ENCODE assay signal across 8 cellular contexts in genomic region chr19:18496167-18496979, GRCh38. TPM values are rescaled to one million over a fixed set of nuclear protein-coding genes. Genes with fewer than 3 reads are reported as not detected.
DNase-seq lines count a peak whose midpoint lies in the region; ATAC-seq, FAIRE-seq and TF ChIP-seq lines count a peak whose summit lies in the region.

No MANE protein-coding gene starts in this region.

- TF ChIP-seq CTCF in HCT116 (IDR thresholded peaks at IDR 0.05 in 2 of 3, conservative IDR thresholded peaks at IDR 0.05 in 1 of 3; ENCODE audit: borderline replicate concordance in 1 of 3, insufficient read depth in 1 of 3, low read depth in 2 of 3, low read length in 2 of 3) (no peak), astrocyte (IDR thresholded peaks at IDR 0.05; ENCODE audit: insufficient read depth, low read depth, low read length) (no peak)

- no peak for TF ChIP-seq POLR2A in HCT116 (IDR thresholded peaks at IDR 0.05; ENCODE audit: borderline replicate concordance, extremely low read depth, insufficient read depth, insufficient read length)

- H3K9ac ChIP-seq in HCT116 (ENCODE audit: low read length) (no peak overlapping the region), astrocyte (ENCODE audit: low read length) (no peak overlapping the region), mucosa of stomach (ENCODE audit: low read length) (peak overlapping the region; percentile 1)

- H3K4me2 ChIP-seq in HCT116 (ENCODE audit: low read length) (0 out of 2 replicates have a peak overlapping the region, but pooled peaks have one; percentile 10), astrocyte (ENCODE audit: low read length) (peak overlapping the region; percentile 12)

- H3K4me3 Mint-ChIP-seq in astrocyte (ENCODE audit: unreplicated experiment), result peak overlapping the region; percentile 54

- POLR2A ChIA-PET in HCT116 (lab: Charles Lee), result no interaction called here

- H3K27ac Mint-ChIP-seq in astrocyte (ENCODE audit: unreplicated experiment), result peak overlapping the region; percentile 78

- no peaks in the 10 kb centered on the region for H4K20me1 ChIP-seq in HCT116 (ENCODE audit: insufficient read depth)
- H4K20me1 ChIP-seq in astrocyte (ENCODE audit: insufficient read depth, low read length), result peaks cover 100% of the 10 kb centered on the region

- no peaks in the 10 kb centered on the region for H3K36me3 ChIP-seq in HCT116 (ENCODE audit: control insufficient read depth in 1 of 2, insufficient read depth in 2 of 2, low read length in 2 of 2)
- no peaks in the 10 kb centered on the region for H3K36me3 ChIP-seq in astrocyte (ENCODE audit: insufficient read depth, low read length)
- no peaks in the 10 kb centered on the region for H3K36me3 ChIP-seq in mucosa of stomach (ENCODE audit: control insufficient read depth, insufficient read depth, low read length)

- no peak for TF ChIP-seq RAD21 in HCT116 (IDR thresholded peaks at IDR 0.05; ENCODE audit: low read depth)

- no peaks in the 10 kb centered on the region for H3K36me3 Mint-ChIP-seq in astrocyte (ENCODE audit: low read depth, unreplicated experiment)

- no TSS peak for BruUV-seq in HCT116 (replicated peaks; lab: Mats Ljungman, UMichigan)

- no peaks in the 10 kb centered on the region for H3K27me3 Mint-ChIP-seq in astrocyte (ENCODE audit: low read depth, unreplicated experiment)

- CTCF ChIA-PET in HCT116 (lab: Charles Lee), result interaction anchor here (1.0 kb wide), 1 partner anchor 11 kb away, joined by 4 read pairs; no protein-coding TSS in a partner anchor

- no peaks in the 10 kb centered on the region for H3K9me3 Mint-ChIP-seq in astrocyte (ENCODE audit: unreplicated experiment)

- H3K9me2 ChIP-seq in HCT116 (ENCODE audit: insufficient read depth), result no peaks in the 10 kb centered on the region

- H3K4me3 ChIP-seq in HCT116 (replicated peaks in 1 of 2; ENCODE audit: low read depth in 1 of 2, low read length in 2 of 2) (no peak overlapping the region), astrocyte (ENCODE audit: insufficient read depth, low read depth, low read length) (no peak overlapping the region), mucosa of stomach (ENCODE audit: low read length) (no peak overlapping the region)

- peaks cover 89% of the 10 kb centered on the region for H3K79me2 ChIP-seq in HCT116 (ENCODE audit: insufficient read depth, low read length)
- peaks cover 99% of the 10 kb centered on the region for H3K79me2 ChIP-seq in astrocyte (ENCODE audit: insufficient read depth, low read length)

- H3K27ac ChIP-seq in HCT116 (ENCODE audit: low read depth, low read length) (no peak overlapping the region), astrocyte (ENCODE audit: low read depth, low read length) (no peak overlapping the region)

- peaks cover 9 to 10% of the 10 kb centered on the region in 2 experiments for H3K4me1 ChIP-seq in HCT116 (ENCODE audit: control insufficient read depth in 1 of 2, insufficient read depth in 2 of 2, low read length in 2 of 2)
- peaks cover 19% of the 10 kb centered on the region for H3K4me1 ChIP-seq in astrocyte (ENCODE audit: insufficient read depth, low read length)
- H3K4me1 ChIP-seq in mucosa of stomach (ENCODE audit: control insufficient read depth, insufficient read depth, low read length), result peaks cover 41% of the 10 kb centered on the region

- H3K4me1 Mint-ChIP-seq in astrocyte (ENCODE audit: low read depth, unreplicated experiment), result peaks cover 38% of the 10 kb centered on the region

- peak; percentile 60; the same call in 1 of the 2 replicates for ATAC-seq in HCT116
- no peak for ATAC-seq in GM19455 (IDR thresholded peaks at IDR 0.05; ENCODE audit: unreplicated experiment)

- no peaks in the 10 kb centered on the region for H3K9me3 ChIP-seq in HCT116 (ENCODE audit: control insufficient read depth in 1 of 2, insufficient read depth in 1 of 2, low read depth in 1 of 2, low read length in 2 of 2)
- H3K9me3 ChIP-seq in astrocyte (ENCODE audit: insufficient read depth, low read depth, low read length), result no peaks in the 10 kb centered on the region
- H3K9me3 ChIP-seq in mucosa of stomach (ENCODE audit: control insufficient read depth, low read length), result no peaks in the 10 kb centered on the region

- H2AFZ ChIP-seq in HCT116 (ENCODE audit: low read depth, low read length, poor library complexity, severe bottlenecking) (no peak overlapping the region), astrocyte (ENCODE audit: low read depth, low read length) (no peak overlapping the region)

- DNase-seq in AG08395 (ENCODE audit: low spot score) (peak; percentile 75), HCT116 (ENCODE audit: low read depth, low spot score) (no peak), T follicular helper cell (ENCODE audit: low read depth) (peak; percentile 39), astrocyte (ENCODE audit: low read depth) (peak; percentile 44), hippocampal formation (lab: John Stamatoyannopoulos, UW) (no peak), NCI-H2227 treated with DMSO at 0.1 percent for 48 hours (lab: John Stamatoyannopoulos, UW) (no peak)

- RAD21 ChIA-PET in HCT116 (lab: Charles Lee; ENCODE audit: low non-redundant PET in 1 of 2, low total read pairs in 2 of 2, uncharacterized antibody in 2 of 2, unreplicated experiment in 2 of 2), result no interaction called here

- no peak for FAIRE-seq in astrocyte (lab: Jason Lieb, UNC)

- H3K27me3 ChIP-seq in HCT116 (ENCODE audit: insufficient read depth, low read length) (no peaks in the 10 kb centered on the region), astrocyte (ENCODE audit: insufficient read depth, low read length) (no peaks in the 10 kb centered on the region), mucosa of stomach (ENCODE audit: control insufficient read depth, insufficient read depth, low read length) (no peaks in the 10 kb centered on the region)

- intact Hi-C loops in HCT116 (cut with micrococcal nuclease), result no loop called here

TF ChIP-seq in HCT116, 20 proteins besides CTCF, POLR2A, EP300 and RAD21 (continues in another document):
- TF ChIP-seq SRF (IDR thresholded peaks at IDR 0.05; ENCODE audit: low read depth) (no peak), EZH2 (IDR thresholded peaks at IDR 0.05) (no peak), YY1 (IDR thresholded peaks at IDR 0.05; ENCODE audit: extremely low read depth, insufficient replicate concordance, low read depth, low read length) (no peak), SIN3A (IDR thresholded peaks at IDR 0.05; ENCODE audit: low read depth) (no peak), EZH2phosphoT487 (IDR thresholded peaks at IDR 0.05; ENCODE audit: borderline replicate concordance) (no peak), EGR1 (IDR thresholded peaks at IDR 0.05; ENCODE audit: low read depth) (no peak), TCF7L2 (IDR thresholded peaks at IDR 0.05; ENCODE audit: borderline replicate concordance, extremely low read depth, insufficient read depth, insufficient read length) (no peak), CEBPB (IDR thresholded peaks at IDR 0.05; ENCODE audit: low read depth) (no peak), REST (IDR thresholded peaks at IDR 0.05; ENCODE audit: low read depth) (no peak), JUND (IDR thresholded peaks at IDR 0.05) (no peak), CBX3 (IDR thresholded peaks at IDR 0.05; ENCODE audit: low read depth) (no peak), ZFX (IDR thresholded peaks at IDR 0.05) (no peak), POLR2AphosphoS5 (IDR thresholded peaks at IDR 0.05; ENCODE audit: low read depth, low read length) (no peak)
- TF ChIP-seq, protein P1, sequence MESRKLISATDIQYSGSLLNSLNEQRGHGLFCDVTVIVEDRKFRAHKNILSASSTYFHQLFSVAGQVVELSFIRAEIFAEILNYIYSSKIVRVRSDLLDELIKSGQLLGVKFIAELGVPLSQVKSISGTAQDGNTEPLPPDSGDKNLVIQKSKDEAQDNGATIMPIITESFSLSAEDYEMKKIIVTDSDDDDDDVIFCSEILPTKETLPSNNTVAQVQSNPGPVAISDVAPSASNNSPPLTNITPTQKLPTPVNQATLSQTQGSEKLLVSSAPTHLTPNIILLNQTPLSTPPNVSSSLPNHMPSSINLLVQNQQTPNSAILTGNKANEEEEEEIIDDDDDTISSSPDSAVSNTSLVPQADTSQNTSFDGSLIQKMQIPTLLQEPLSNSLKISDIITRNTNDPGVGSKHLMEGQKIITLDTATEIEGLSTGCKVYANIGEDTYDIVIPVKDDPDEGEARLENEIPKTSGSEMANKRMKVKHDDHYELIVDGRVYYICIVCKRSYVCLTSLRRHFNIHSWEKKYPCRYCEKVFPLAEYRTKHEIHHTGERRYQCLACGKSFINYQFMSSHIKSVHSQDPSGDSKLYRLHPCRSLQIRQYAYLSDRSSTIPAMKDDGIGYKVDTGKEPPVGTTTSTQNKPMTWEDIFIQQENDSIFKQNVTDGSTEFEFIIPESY (IDR thresholded peaks at IDR 0.05; ENCODE audit: extremely low read depth, insufficient replicate concordance, low read length), result no peak

RNA-seq across cellular contexts. Expression of gene ELL, which starts 25.5 kb away (rescaled TPM):
- 22.9 TPM for total RNA-seq in HCT116 (2021; ENCODE audit: unreplicated experiment)
- polyA plus RNA-seq in HCT116 (2012), result 14.9 and 19.8 TPM in 2 replicates
- 16.0 TPM in 2 replicates for total RNA-seq in astrocyte

RNA-seq across cellular contexts. Expression of gene FKBP8, which starts 47.0 kb away (rescaled TPM):
- total RNA-seq in HCT116 (2021; ENCODE audit: unreplicated experiment), result 261 TPM
- 319 and 380 TPM in 2 replicates for polyA plus RNA-seq in HCT116 (2012)
- total RNA-seq in astrocyte, result 246 and 251 TPM in 2 replicates

RNA-seq across cellular contexts. Expression of gene ISYNA1, which starts 58.4 kb away (rescaled TPM):
- total RNA-seq in HCT116 (2021; ENCODE audit: unreplicated experiment) (365 TPM), astrocyte (128 and 153 TPM in 2 replicates)
- polyA plus RNA-seq in HCT116 (2012), result 282 and 302 TPM in 2 replicates

Comparison
In these comparisons a context has a peak if more than half of its experiments do, and no peak if none do; other contexts are left out.
1. DNase-seq: peak in AG08395 (single experiment), T follicular helper cell (single experiment) and astrocyte (single experiment); none in HCT116 (single experiment), hippocampal formation (0 of 2) and NCI-H2227 treated with DMSO at 0.1 percent for 48 hours (single experiment).